14 cellular contexts compared by ENCODE assay signal in the genomic region with DNA sequence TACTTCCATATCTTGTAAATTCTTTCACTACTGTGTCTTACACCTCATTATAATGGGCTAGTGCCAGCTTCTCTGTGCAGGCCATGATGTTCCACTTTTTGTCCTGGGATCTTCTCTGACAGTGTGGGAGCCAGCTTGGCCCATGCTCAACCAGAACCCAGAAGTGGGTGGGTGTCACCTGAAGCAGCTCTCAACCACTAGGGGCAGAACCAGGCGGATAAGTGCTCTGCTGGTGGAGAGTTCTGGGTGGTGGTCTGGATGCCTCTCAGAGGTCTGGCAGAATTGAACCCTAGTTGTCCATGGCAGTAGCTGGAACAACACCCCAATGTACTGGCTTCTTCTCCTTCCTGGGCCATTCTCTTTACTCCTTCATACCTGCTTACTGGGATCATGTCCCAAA.
"Had no signal": no experiment of that assay in that cellular context is flagged by ENCODE, and none has a peak within 500 bp of the region (broad histone marks: within the 10 kb centered on the region; RNA-seq: fewer than 3 reads in every experiment).

No MANE protein-coding gene starts in this region.

- H3K27me3 ChIP-seq: breast epithelium, transverse colon had no signal

- H3K36me3 Mint-ChIP-seq: activated naive CD8-positive, alpha-beta T cell treated with anti-CD3 and anti-CD28 coated beads, Interleukin-2, amount 10 ng/mL, durations not matched to agents 7 days and 5 days; natural killer cell; stimulated activated naive B cell treated with anti-CD40 and anti-IgM and Interleukin-4, amounts not matched to agents 10 μg/mL and 1 μg/mL and 100 μg/mL, for 72 hours had no signal

- FAIRE-seq: islet of Langerhans had no signal

- ATAC-seq: activated CD8-positive, alpha-beta T cell treated with anti-CD3 and anti-CD28 coated beads, Interleukin-2, amount 10 ng/mL, durations not matched to agents 7 days and 5 days; esophagus mucosa; natural killer cell; right cardiac atrium; stimulated activated naive B cell treated with anti-CD40 and anti-IgM and Interleukin-4, amounts not matched to agents 10 μg/mL and 1 μg/mL and 100 μg/mL, for 72 hours had no signal

- H3K4me3 ChIP-seq: breast epithelium, transverse colon had no signal

- H3K4me3 Mint-ChIP-seq: activated CD8-positive, alpha-beta T cell treated with anti-CD3 and anti-CD28 coated beads, Interleukin-2, amount 10 ng/mL, durations not matched to agents 7 days and 5 days; activated naive CD8-positive, alpha-beta T cell treated with anti-CD3 and anti-CD28 coated beads, Interleukin-2, amount 10 ng/mL, durations not matched to agents 7 days and 5 days; natural killer cell; stimulated activated naive B cell treated with anti-CD40 and anti-IgM and Interleukin-4, amounts not matched to agents 10 μg/mL and 1 μg/mL and 100 μg/mL, for 72 hours had no signal

- H3K36me3 ChIP-seq: breast epithelium, transverse colon had no signal

- H3K9me3 ChIP-seq: transverse colon had no signal

- H3K27me3 Mint-ChIP-seq: activated naive CD8-positive, alpha-beta T cell treated with anti-CD3 and anti-CD28 coated beads, Interleukin-2, amount 10 ng/mL, durations not matched to agents 7 days and 5 days; stimulated activated naive B cell treated with anti-CD40 and anti-IgM and Interleukin-4, amounts not matched to agents 10 μg/mL and 1 μg/mL and 100 μg/mL, for 72 hours had no signal

- H3K4me1 ChIP-seq: breast epithelium, transverse colon had no signal

- H3K27ac ChIP-seq: breast epithelium, transverse colon, VCaP had no signal

- H3K4me1 Mint-ChIP-seq: activated naive CD8-positive, alpha-beta T cell treated with anti-CD3 and anti-CD28 coated beads, Interleukin-2, amount 10 ng/mL, durations not matched to agents 7 days and 5 days; natural killer cell; stimulated activated naive B cell treated with anti-CD40 and anti-IgM and Interleukin-4, amounts not matched to agents 10 μg/mL and 1 μg/mL and 100 μg/mL, for 72 hours had no signal

- H3K27ac Mint-ChIP-seq: activated CD8-positive, alpha-beta T cell treated with anti-CD3 and anti-CD28 coated beads, Interleukin-2, amount 10 ng/mL, durations not matched to agents 7 days and 5 days; activated naive CD8-positive, alpha-beta T cell treated with anti-CD3 and anti-CD28 coated beads, Interleukin-2, amount 10 ng/mL, durations not matched to agents 7 days and 5 days; natural killer cell; stimulated activated naive B cell treated with anti-CD40 and anti-IgM and Interleukin-4, amounts not matched to agents 10 μg/mL and 1 μg/mL and 100 μg/mL, for 72 hours had no signal

- DNase-seq: activated CD4-positive, alpha-beta T cell treated with anti-CD3 and anti-CD28 coated beads for 4 hours; activated CD8-positive, alpha-beta memory T cell treated with anti-CD3 and anti-CD28 coated beads, Interleukin-2, amount 50 U/mL, for 48 hours; activated CD8-positive, alpha-beta T cell treated with anti-CD3 and anti-CD28 coated beads, Interleukin-2, amount 10 ng/mL, durations not matched to agents 7 days and 5 days; activated naive CD8-positive, alpha-beta T cell treated with anti-CD3 and anti-CD28 coated beads, Interleukin-2, amount 10 ng/mL, durations not matched to agents 7 days and 5 days; aorta; natural killer cell; nucleus accumbens; right cardiac atrium; stimulated activated naive B cell treated with anti-CD40 and anti-IgM and Interleukin-4, amounts not matched to agents 10 μg/mL and 1 μg/mL and 100 μg/mL, for 72 hours; transverse colon had no signal
